In genomic region chr2:87324335-87325049, GRCh38 we compare ENCODE assay signal across 8 cellular contexts.
A peak's percentile ranks its signal among the peaks of the same experiment; 100 is the strongest.
DNase-seq lines count a peak whose midpoint lies in the region; ATAC-seq and TF ChIP-seq lines count a peak whose summit lies in the region.
"Not testable (repeated sequence)": the region's sequence is repeated elsewhere in the genome, so short reads cannot be mapped to it uniquely, and the experiment has no call there.

No MANE protein-coding gene starts in this region.

- H3K27me3 Mint-ChIP-seq in activated CD4-positive, alpha-beta T cell treated with anti-CD3 and anti-CD28 coated beads, Interleukin-2, amount 10 ng/mL, durations not matched to agents 24 days and 14 days; activated naive CD4-positive, alpha-beta T cell treated with anti-CD3 and anti-CD28 coated beads, Interleukin-2, amount 50 U/mL, for 24 hours; chondrocyte (ENCODE audit: low read depth); naive thymus-derived CD4-positive, alpha-beta T cell; stimulated activated naive B cell treated with anti-CD40 and anti-IgM and Interleukin-4, amounts not matched to agents 10 μg/mL and 1 μg/mL and 100 μg/mL, for 72 hours: not testable (repeated sequence)

- not testable (repeated sequence) for H4K20me1 ChIP-seq in OCI-LY3 (ENCODE audit: insufficient read depth, low read length)

- not testable (repeated sequence) for H3K9me3 Mint-ChIP-seq in activated CD4-positive, alpha-beta T cell treated with anti-CD3 and anti-CD28 coated beads, Interleukin-2, amount 10 ng/mL, durations not matched to agents 24 days and 14 days; activated naive CD4-positive, alpha-beta T cell treated with anti-CD3 and anti-CD28 coated beads, Interleukin-2, amount 50 U/mL, for 24 hours; chondrocyte (ENCODE audit: low read depth); naive thymus-derived CD4-positive, alpha-beta T cell; stimulated activated naive B cell treated with anti-CD40 and anti-IgM and Interleukin-4, amounts not matched to agents 10 μg/mL and 1 μg/mL and 100 μg/mL, for 72 hours

- peak overlapping the region; percentile 71 for H3K4me3 ChIP-seq in OCI-LY3 (ENCODE audit: low read length)
- H3K4me3 ChIP-seq in naive thymus-derived CD4-positive, alpha-beta T cell (ENCODE audit: low read length) = not testable (repeated sequence)

- H3K79me2 ChIP-seq in OCI-LY3 (ENCODE audit: low read length) = not testable (repeated sequence)

- intact Hi-C loops in activated CD4-positive, alpha-beta T cell treated with anti-CD3 and anti-CD28 coated beads, Interleukin-2, amount 10 ng/mL, durations not matched to agents 24 days and 14 days (cut with micrococcal nuclease); Right ventricle myocardium superior (cut with DNase I); naive thymus-derived CD4-positive, alpha-beta T cell (cut with micrococcal nuclease): not testable (repeated sequence)

- H3K27ac Mint-ChIP-seq in activated CD4-positive, alpha-beta T cell treated with anti-CD3 and anti-CD28 coated beads, Interleukin-2, amount 10 ng/mL, durations not matched to agents 24 days and 14 days = peak overlapping the region; percentile 92
- H3K27ac Mint-ChIP-seq in activated naive CD4-positive, alpha-beta T cell treated with anti-CD3 and anti-CD28 coated beads, Interleukin-2, amount 50 U/mL, for 24 hours = peak overlapping the region; percentile 85
- peak overlapping the region; percentile 80 for H3K27ac Mint-ChIP-seq in chondrocyte (ENCODE audit: unreplicated experiment)
- peak overlapping the region in 1 of 9 donors; percentile 93 for H3K27ac Mint-ChIP-seq in naive thymus-derived CD4-positive, alpha-beta T cell
- not testable (repeated sequence) for H3K27ac Mint-ChIP-seq in stimulated activated naive B cell treated with anti-CD40 and anti-IgM and Interleukin-4, amounts not matched to agents 10 μg/mL and 1 μg/mL and 100 μg/mL, for 72 hours

- H3K4me1 ChIP-seq in OCI-LY3 (ENCODE audit: low read length) = peaks cover 78% of the 10 kb centered on the region
- H3K4me1 ChIP-seq in naive thymus-derived CD4-positive, alpha-beta T cell (ENCODE audit: control insufficient read depth in 2 of 2, insufficient read depth in 2 of 2, low read length in 2 of 2) = not testable (repeated sequence)

- peak overlapping the region; percentile 98 for H3K9ac ChIP-seq in OCI-LY3 (ENCODE audit: low read length)

- peak; percentile 46 for DNase-seq in Caki2 (ENCODE audit: low read depth)
- DNase-seq in activated CD4-positive, alpha-beta T cell treated with anti-CD3 and anti-CD28 coated beads, Interleukin-2, amount 10 ng/mL, durations not matched to agents 24 days and 14 days = peak; percentile 62
- DNase-seq in chondrocyte (ENCODE audit: low spot score); Right ventricle myocardium superior; naive thymus-derived CD4-positive, alpha-beta T cell; stimulated activated naive B cell treated with anti-CD40 and anti-IgM and Interleukin-4, amounts not matched to agents 10 μg/mL and 1 μg/mL and 100 μg/mL, for 72 hours: not testable (repeated sequence)

- H3K4me3 Mint-ChIP-seq in activated CD4-positive, alpha-beta T cell treated with anti-CD3 and anti-CD28 coated beads, Interleukin-2, amount 10 ng/mL, durations not matched to agents 24 days and 14 days = peak overlapping the region; percentile 77
- peak overlapping the region; percentile 58 for H3K4me3 Mint-ChIP-seq in activated naive CD4-positive, alpha-beta T cell treated with anti-CD3 and anti-CD28 coated beads, Interleukin-2, amount 50 U/mL, for 24 hours
- H3K4me3 Mint-ChIP-seq in chondrocyte (ENCODE audit: unreplicated experiment); stimulated activated naive B cell treated with anti-CD40 and anti-IgM and Interleukin-4, amounts not matched to agents 10 μg/mL and 1 μg/mL and 100 μg/mL, for 72 hours: not testable (repeated sequence)
- peak overlapping the region in 1 of 10 donors; percentile 72 for H3K4me3 Mint-ChIP-seq in naive thymus-derived CD4-positive, alpha-beta T cell

- CTCF ChIA-PET in naive thymus-derived CD4-positive, alpha-beta T cell (lab: Charles Lee) = not testable (repeated sequence)

- not testable (repeated sequence) for H2AFZ ChIP-seq in OCI-LY3 (ENCODE audit: low read depth, low read length)

- not testable (repeated sequence) for H3K27me3 ChIP-seq in OCI-LY3 (ENCODE audit: low read depth, low read length); naive thymus-derived CD4-positive, alpha-beta T cell (ENCODE audit: control insufficient read depth in 2 of 2, insufficient read depth in 2 of 2, low read length in 2 of 2)

- POLR2A ChIA-PET in naive thymus-derived CD4-positive, alpha-beta T cell (lab: Charles Lee) = not testable (repeated sequence)

- peak overlapping the region; percentile 99 for H3K27ac ChIP-seq in OCI-LY3 (ENCODE audit: low read length)
- not testable (repeated sequence) for H3K27ac ChIP-seq in naive thymus-derived CD4-positive, alpha-beta T cell (ENCODE audit: low read depth, low read length)

- not testable (repeated sequence) for H3K36me3 Mint-ChIP-seq in activated CD4-positive, alpha-beta T cell treated with anti-CD3 and anti-CD28 coated beads, Interleukin-2, amount 10 ng/mL, durations not matched to agents 24 days and 14 days (ENCODE audit: low read depth); activated naive CD4-positive, alpha-beta T cell treated with anti-CD3 and anti-CD28 coated beads, Interleukin-2, amount 50 U/mL, for 24 hours; chondrocyte (ENCODE audit: low read depth); naive thymus-derived CD4-positive, alpha-beta T cell; stimulated activated naive B cell treated with anti-CD40 and anti-IgM and Interleukin-4, amounts not matched to agents 10 μg/mL and 1 μg/mL and 100 μg/mL, for 72 hours

- peak overlapping the region; percentile 96 for H3K4me2 ChIP-seq in OCI-LY3 (ENCODE audit: low read length)

- ATAC-seq in Right ventricle myocardium superior (ENCODE audit: poor library complexity) = peak; percentile 88
- peak; percentile 51 for ATAC-seq in naive thymus-derived CD4-positive, alpha-beta T cell
- ATAC-seq in stimulated activated naive B cell treated with anti-CD40 and anti-IgM and Interleukin-4, amounts not matched to agents 10 μg/mL and 1 μg/mL and 100 μg/mL, for 72 hours (replicated peaks) = peak; percentile 57 to 70

- not testable (repeated sequence) for H3K9me3 ChIP-seq in OCI-LY3 (ENCODE audit: insufficient read depth, low read length); naive thymus-derived CD4-positive, alpha-beta T cell (ENCODE audit: control insufficient read depth in 2 of 3, low read length in 3 of 3)

- not testable (repeated sequence) for H3K36me3 ChIP-seq in OCI-LY3 (replicated peaks; ENCODE audit: low read depth, low read length); naive thymus-derived CD4-positive, alpha-beta T cell (ENCODE audit: control insufficient read depth in 2 of 3, insufficient read depth in 3 of 3, low read length in 3 of 3)

- in situ Hi-C loops in Caki2 (cut with HindIII; ENCODE audit: low pct_unique_long_range_greater_than_20kb, low sequenced_read_pairs) = not testable (repeated sequence)

- peaks cover 22% of the 10 kb centered on the region for H3K4me1 Mint-ChIP-seq in activated CD4-positive, alpha-beta T cell treated with anti-CD3 and anti-CD28 coated beads, Interleukin-2, amount 10 ng/mL, durations not matched to agents 24 days and 14 days
- H3K4me1 Mint-ChIP-seq in activated naive CD4-positive, alpha-beta T cell treated with anti-CD3 and anti-CD28 coated beads, Interleukin-2, amount 50 U/mL, for 24 hours = peaks cover 20% of the 10 kb centered on the region
- H3K4me1 Mint-ChIP-seq in chondrocyte (ENCODE audit: low read depth) = peaks cover 13% of the 10 kb centered on the region
- H3K4me1 Mint-ChIP-seq in naive thymus-derived CD4-positive, alpha-beta T cell = peaks cover 0 to 26% (median 2%) of the 10 kb centered on the region in 7 donors
- H3K4me1 Mint-ChIP-seq in stimulated activated naive B cell treated with anti-CD40 and anti-IgM and Interleukin-4, amounts not matched to agents 10 μg/mL and 1 μg/mL and 100 μg/mL, for 72 hours = not testable (repeated sequence)

- not testable (repeated sequence) for TF ChIP-seq CTCF in OCI-LY3 (IDR thresholded peaks at IDR 0.05; ENCODE audit: low read depth, low read length); chondrocyte (IDR thresholded peaks at IDR 0.05)
